Comparison of ENCODE assay signal across 19 cellular contexts in the genomic region with DNA sequence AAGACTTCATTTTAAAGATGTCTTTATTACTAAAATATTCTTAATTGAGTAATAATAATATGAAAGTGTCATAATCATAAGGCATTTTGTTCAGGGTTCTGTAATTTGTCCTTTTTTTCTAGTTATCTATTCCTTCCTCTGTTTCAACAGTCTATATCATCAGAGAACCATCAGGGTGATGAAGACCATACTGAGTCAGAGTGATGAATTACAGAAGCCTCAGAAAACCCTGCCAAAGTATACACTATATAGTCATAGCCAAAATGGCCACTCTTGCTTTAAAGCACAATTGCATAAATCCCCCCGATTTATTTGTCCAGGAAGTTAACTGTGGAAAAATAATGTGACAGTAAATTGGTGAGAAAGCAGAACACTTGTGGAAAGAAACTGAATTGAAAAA.
DNase-seq lines count a peak whose midpoint lies in the region; ATAC-seq, FAIRE-seq and TF ChIP-seq lines count a peak whose summit lies in the region.
"Had no signal": no experiment of that assay in that cellular context is flagged by ENCODE, and none has a peak within 500 bp of the region (broad histone marks: within the 10 kb centered on the region; RNA-seq: fewer than 3 reads in every experiment).

No MANE protein-coding gene starts in this region.

- FAIRE-seq in bronchial epithelial cell (lab: Jason Lieb, UNC), result no peak
- FAIRE-seq: GM12878 had no signal

- CTCF ChIA-PET in SK-N-SH (lab: Yijun Ruan, JAX) (no interaction called here), Calu3 (lab: Charles Lee) (no interaction called here)

- no peak overlapping the region for H3K4me3 Mint-ChIP-seq in Calu3 (ENCODE audit: low read depth, unreplicated experiment)
- H3K4me3 Mint-ChIP-seq: B cell; CD4-positive, CD25-positive, alpha-beta regulatory T cell had no signal

- H2AFZ ChIP-seq in SK-N-SH (ENCODE audit: low read depth), result no peak overlapping the region

- DNase-seq in SK-N-SH (no peak), OCI-M1 (lab: John Stamatoyannopoulos, UW) (peak; percentile 13), bronchial epithelial cell (ENCODE audit: low read depth) (peak; percentile 43), Calu3 (no peak), DMS53 treated with DMSO at 0.1 percent for 48 hours (lab: John Stamatoyannopoulos, UW; ENCODE audit: unreplicated experiment) (no peak)
- DNase-seq: 8988T; CD4-positive, CD25-positive, alpha-beta regulatory T cell; COR-L47; NCI-H1105; NCI-H2081; NCI-H82 had no signal

- no peaks in the 10 kb centered on the region for H3K9me3 ChIP-seq in SK-N-SH

- POLR2A ChIA-PET in SK-N-SH (lab: Yijun Ruan, JAX), result no interaction called here

- no peak overlapping the region for H3K27ac ChIP-seq in SK-N-SH (ENCODE audit: low read depth in 2 of 2, low read length in 1 of 2)
- H3K27ac ChIP-seq: KMS-11 had no signal

- H3K4me2 ChIP-seq in SK-N-SH, result no peak overlapping the region
- H3K4me2 ChIP-seq: KMS-11 had no signal

- ATAC-seq in SK-N-SH treated with all-trans-retinoic acid at 6 μM for 48 hours (no peak), HG03135 (IDR thresholded peaks at IDR 0.05; ENCODE audit: unreplicated experiment) (no peak), GM18907 (IDR thresholded peaks at IDR 0.05; ENCODE audit: unreplicated experiment) (no peak)
- ATAC-seq: GM12878, Panc1, Right ventricle myocardium inferior had no signal

- H3K36me3 ChIP-seq in SK-N-SH (replicated peaks in 1 of 2; ENCODE audit: control insufficient read depth in 1 of 2, insufficient read depth in 2 of 2, low read length in 1 of 2), result no peaks in the 10 kb centered on the region
- no peaks in the 10 kb centered on the region for H3K36me3 ChIP-seq in bronchial epithelial cell (ENCODE audit: control insufficient read depth, insufficient read depth, low read length)

- intact Hi-C loops in Calu3 (cut with micrococcal nuclease; ENCODE audit: unreplicated experiment), result no loop called here

- BruUV-seq in Calu3 (replicated peaks; lab: Mats Ljungman, UMichigan), result no TSS peak

- H3K79me2 ChIP-seq in SK-N-SH (ENCODE audit: insufficient read depth), result no peaks in the 10 kb centered on the region

- no peaks in the 10 kb centered on the region for H3K36me3 Mint-ChIP-seq in Calu3 (ENCODE audit: insufficient read depth, unreplicated experiment)
- H3K36me3 Mint-ChIP-seq: CD4-positive, CD25-positive, alpha-beta regulatory T cell had no signal

- 21% methylated on average over 1 of the region's 1 CpG for WGBS in SK-N-SH (ENCODE audit: low lambda C conversion rate)

- no peak overlapping the region for H3K9ac ChIP-seq in SK-N-SH
- H3K9ac ChIP-seq: KMS-11 had no signal

- H3F3A ChIP-seq in SK-N-SH (replicated peaks; ENCODE audit: insufficient read depth), result no peaks in the 10 kb centered on the region

- no peaks in the 10 kb centered on the region for H3K4me1 ChIP-seq in SK-N-SH (ENCODE audit: control insufficient read depth in 1 of 2, insufficient read depth in 2 of 2, low read depth in 1 of 2, low read length in 1 of 2)

- H3K9me2 ChIP-seq in SK-N-SH, result no peaks in the 10 kb centered on the region

- no peak for TF ChIP-seq EP300 in SK-N-SH (IDR thresholded peaks at IDR 0.05; ENCODE audit: borderline replicate concordance in 1 of 2, low read depth in 1 of 2, low read length in 1 of 2)

- no peaks in the 10 kb centered on the region for H4K20me1 ChIP-seq in SK-N-SH (ENCODE audit: insufficient read depth)

- H3K4me1 Mint-ChIP-seq in Calu3 (ENCODE audit: low read depth, unreplicated experiment), result no peaks in the 10 kb centered on the region
- H3K4me1 Mint-ChIP-seq: B cell had no signal

- peaks cover 7% of the 10 kb centered on the region for H3K9me3 Mint-ChIP-seq in Calu3 (ENCODE audit: low read depth, unreplicated experiment)

- H3K27ac Mint-ChIP-seq in Calu3 (ENCODE audit: unreplicated experiment), result no peak overlapping the region
- H3K27ac Mint-ChIP-seq: B cell; CD4-positive, CD25-positive, alpha-beta regulatory T cell had no signal

- H3K27me3 Mint-ChIP-seq in Calu3 (ENCODE audit: unreplicated experiment), result no peaks in the 10 kb centered on the region
- H3K27me3 Mint-ChIP-seq: B cell; CD4-positive, CD25-positive, alpha-beta regulatory T cell had no signal

- no peaks in the 10 kb centered on the region for H3K27me3 ChIP-seq in SK-N-SH (ENCODE audit: insufficient read depth)
- no peaks in the 10 kb centered on the region for H3K27me3 ChIP-seq in bronchial epithelial cell (ENCODE audit: control insufficient read depth, insufficient read depth, low read length)

- TF ChIP-seq RAD21 in SK-N-SH (IDR thresholded peaks at IDR 0.05; ENCODE audit: low read length), result no peak

- H3K4me3 ChIP-seq in SK-N-SH (ENCODE audit: low read depth in 2 of 2, low read length in 1 of 2) (no peak overlapping the region), bronchial epithelial cell (ENCODE audit: low read depth, low read length) (no peak overlapping the region)
- H3K4me3 ChIP-seq: GM12878 had no signal

- TF ChIP-seq CTCF in SK-N-SH (IDR thresholded peaks at IDR 0.05) (no peak), bronchial epithelial cell (IDR thresholded peaks at IDR 0.05; ENCODE audit: insufficient read depth, low read length, severe bottlenecking) (no peak), Calu3 (IDR thresholded peaks at IDR 0.05; ENCODE audit: unreplicated experiment) (no peak)

TF ChIP-seq in SK-N-SH treated with all-trans-retinoic acid at 6 μM for 48 hours, 23 proteins besides CTCF, POLR2A, EP300 and RAD21:
- TF ChIP-seq ISL1 (CRISPR knock-in tag; IDR thresholded peaks at IDR 0.05), result peak; percentile 41; the same call in 1 of the 2 replicates
- TF ChIP-seq, protein P1, sequence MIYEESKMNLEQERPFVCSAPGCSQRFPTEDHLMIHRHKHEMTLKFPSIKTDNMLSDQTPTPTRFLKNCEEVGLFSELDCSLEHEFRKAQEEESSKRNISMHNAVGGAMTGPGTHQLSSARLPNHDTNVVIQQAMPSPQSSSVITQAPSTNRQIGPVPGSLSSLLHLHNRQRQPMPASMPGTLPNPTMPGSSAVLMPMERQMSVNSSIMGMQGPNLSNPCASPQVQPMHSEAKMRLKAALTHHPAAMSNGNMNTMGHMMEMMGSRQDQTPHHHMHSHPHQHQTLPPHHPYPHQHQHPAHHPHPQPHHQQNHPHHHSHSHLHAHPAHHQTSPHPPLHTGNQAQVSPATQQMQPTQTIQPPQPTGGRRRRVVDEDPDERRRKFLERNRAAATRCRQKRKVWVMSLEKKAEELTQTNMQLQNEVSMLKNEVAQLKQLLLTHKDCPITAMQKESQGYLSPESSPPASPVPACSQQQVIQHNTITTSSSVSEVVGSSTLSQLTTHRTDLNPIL (CRISPR knock-in tag; IDR thresholded peaks at IDR 0.05; ENCODE audit: low read depth), result no peak

TF ChIP-seq in SK-N-SH, 30 proteins besides CTCF, POLR2A, EP300 and RAD21:
- TF ChIP-seq GABPA (IDR thresholded peaks at IDR 0.05; ENCODE audit: low read depth) (no peak), SIN3A (IDR thresholded peaks at IDR 0.05; ENCODE audit: borderline replicate concordance, low read depth, low read length) (no peak), MEF2A (IDR thresholded peaks at IDR 0.05; ENCODE audit: borderline replicate concordance, low read depth) (no peak), MXI1 (IDR thresholded peaks at IDR 0.05; ENCODE audit: low read depth, low read length) (no peak), TAF1 (IDR thresholded peaks at IDR 0.05; ENCODE audit: borderline replicate concordance, low read depth, low read length) (no peak)
- TF ChIP-seq, protein P2, sequence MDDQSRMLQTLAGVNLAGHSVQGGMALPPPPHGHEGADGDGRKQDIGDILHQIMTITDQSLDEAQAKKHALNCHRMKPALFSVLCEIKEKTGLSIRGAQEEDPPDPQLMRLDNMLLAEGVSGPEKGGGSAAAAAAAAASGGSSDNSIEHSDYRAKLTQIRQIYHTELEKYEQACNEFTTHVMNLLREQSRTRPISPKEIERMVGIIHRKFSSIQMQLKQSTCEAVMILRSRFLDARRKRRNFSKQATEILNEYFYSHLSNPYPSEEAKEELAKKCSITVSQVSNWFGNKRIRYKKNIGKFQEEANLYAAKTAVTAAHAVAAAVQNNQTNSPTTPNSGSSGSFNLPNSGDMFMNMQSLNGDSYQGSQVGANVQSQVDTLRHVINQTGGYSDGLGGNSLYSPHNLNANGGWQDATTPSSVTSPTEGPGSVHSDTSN (IDR thresholded peaks at IDR 0.05), result no peak
- TF ChIP-seq, protein P3, sequence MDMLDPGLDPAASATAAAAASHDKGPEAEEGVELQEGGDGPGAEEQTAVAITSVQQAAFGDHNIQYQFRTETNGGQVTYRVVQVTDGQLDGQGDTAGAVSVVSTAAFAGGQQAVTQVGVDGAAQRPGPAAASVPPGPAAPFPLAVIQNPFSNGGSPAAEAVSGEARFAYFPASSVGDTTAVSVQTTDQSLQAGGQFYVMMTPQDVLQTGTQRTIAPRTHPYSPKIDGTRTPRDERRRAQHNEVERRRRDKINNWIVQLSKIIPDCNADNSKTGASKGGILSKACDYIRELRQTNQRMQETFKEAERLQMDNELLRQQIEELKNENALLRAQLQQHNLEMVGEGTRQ (IDR thresholded peaks at IDR 0.05; ENCODE audit: borderline replicate concordance, low read depth, low read length), result no peak
TF ChIP-seq in SK-N-SH: peak in this region for 0.

Comparison
In these comparisons a context has a peak if more than half of its experiments do, and no peak if none do; other contexts are left out.
1. DNase-seq: peak in OCI-M1 (single experiment) and bronchial epithelial cell (single experiment); none in SK-N-SH (single experiment), Calu3 (single experiment) and DMS53 treated with DMSO at 0.1 percent for 48 hours (single experiment).